In the genomic region with DNA sequence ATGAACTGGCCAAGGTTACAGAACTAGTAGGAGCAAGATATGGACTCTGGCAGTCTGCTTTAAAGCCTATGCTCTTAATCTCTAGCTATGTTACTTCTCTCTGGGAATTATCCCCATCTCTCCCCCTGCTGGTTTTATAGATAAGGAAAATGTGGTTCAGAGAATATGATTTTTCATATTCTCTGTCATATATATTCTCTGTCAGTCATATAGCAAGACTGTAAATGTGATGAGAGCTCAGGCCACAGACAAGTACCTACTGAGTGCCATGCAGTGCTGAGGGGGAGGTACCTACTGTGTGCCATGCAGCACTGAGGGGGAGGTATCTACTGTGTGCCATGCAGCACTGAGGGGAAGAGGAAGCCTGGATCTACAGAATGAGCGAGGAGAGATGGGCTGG, we compare ENCODE assay signal across 12 cellular contexts.
A peak's percentile ranks its signal among the peaks of the same experiment; 100 is the strongest.
DNase-seq lines count a peak whose midpoint lies in the region; ATAC-seq and TF ChIP-seq lines count a peak whose summit lies in the region.
"Had no signal": no experiment of that assay in that cellular context is flagged by ENCODE, and none has a peak within 500 bp of the region (broad histone marks: within the 10 kb centered on the region; RNA-seq: fewer than 3 reads in every experiment).

No MANE protein-coding gene starts in this region.

- H3K27ac ChIP-seq in H9 (ENCODE audit: insufficient read length, low read depth, low read length) (peak overlapping the region; percentile 99), esophagus squamous epithelium (no peak overlapping the region)

- no peak overlapping the region for H2AFZ ChIP-seq in H9 (ENCODE audit: low read length)

- H3K9me3 Mint-ChIP-seq in H9 (no peaks in the 10 kb centered on the region), osteocyte (ENCODE audit: unreplicated experiment) (no peaks in the 10 kb centered on the region)

- H3K14ac ChIP-seq in H9 (ENCODE audit: insufficient read depth, low read length): no peak overlapping the region

- H4K8ac ChIP-seq in H9 (replicated peaks; ENCODE audit: insufficient read length, low read depth, low read length): peak overlapping the region; percentile 58

- H4K5ac ChIP-seq in H9 (ENCODE audit: insufficient read length, low read depth, low read length): peak overlapping the region; percentile 16

- H4K20me1 ChIP-seq in H9 (ENCODE audit: control insufficient read depth, insufficient read depth, insufficient read length): no peaks in the 10 kb centered on the region

- H3K79me2 ChIP-seq in H9 (ENCODE audit: insufficient read depth, low read length): no peaks in the 10 kb centered on the region

- H3K27me3 ChIP-seq in H9 (ENCODE audit: insufficient read depth, low read length): no peaks in the 10 kb centered on the region
- H3K27me3 ChIP-seq in esophagus squamous epithelium: no peaks in the 10 kb centered on the region

- H3K23ac ChIP-seq in H9 (ENCODE audit: insufficient read length, low read depth, low read length): no peak overlapping the region

- no peak overlapping the region for H2BK15ac ChIP-seq in H9 (ENCODE audit: low read depth, low read length)

- H3K4me3 Mint-ChIP-seq in H9: peak overlapping the region; percentile 11 to 60; a peak in 2 of 5 replicates
- no peak overlapping the region for H3K4me3 Mint-ChIP-seq in osteocyte (ENCODE audit: unreplicated experiment)

- TF ChIP-seq POLR2A in esophagus squamous epithelium (IDR thresholded peaks at IDR 0.05): no peak

- no peaks in the 10 kb centered on the region for H3K36me3 ChIP-seq in esophagus squamous epithelium

- H2BK5ac ChIP-seq in H9 (ENCODE audit: insufficient read length, low read length): no peak overlapping the region

- H3K4me1 ChIP-seq in H9 (ENCODE audit: insufficient read depth, low read length): peaks cover 30% of the 10 kb centered on the region
- H3K4me1 ChIP-seq in esophagus squamous epithelium: peaks cover 0 to 21% (median 9%) of the 10 kb centered on the region in 3 donors

- TF ChIP-seq CTCF in H9 (conservative IDR thresholded peaks at IDR 0.05): no peak
- TF ChIP-seq CTCF in esophagus squamous epithelium (IDR thresholded peaks at IDR 0.05): peak in 5 of 6 experiments; percentile 6 to 29 (median 7)
- TF ChIP-seq CTCF in osteocyte (IDR thresholded peaks at IDR 0.05): peak; percentile 56

- H3K36me3 Mint-ChIP-seq in H9 (ENCODE audit: insufficient read depth in 1 of 3, low read depth in 3 of 3): no peaks in the 10 kb centered on the region; a peak in 1 of 7 replicates
- no peaks in the 10 kb centered on the region for H3K36me3 Mint-ChIP-seq in osteocyte (ENCODE audit: unreplicated experiment)

- no peaks in the 10 kb centered on the region for H3K9me3 ChIP-seq in H9 (ENCODE audit: control insufficient read depth, low read depth, low read length)
- H3K9me3 ChIP-seq in esophagus squamous epithelium: no peaks in the 10 kb centered on the region

- H3K23me2 ChIP-seq in H9 (ENCODE audit: insufficient read length, low read depth, low read length, poor library complexity, severe bottlenecking): peaks cover 4% of the 10 kb centered on the region

- no peak overlapping the region for H3K56ac ChIP-seq in H9 (ENCODE audit: insufficient read length, low read depth, low read length)

- H3K27ac Mint-ChIP-seq in H9: peak overlapping the region; percentile 79 to 96 (median 89); a peak in 3 of 7 replicates
- no peak overlapping the region for H3K27ac Mint-ChIP-seq in osteocyte (ENCODE audit: unreplicated experiment)

- peak overlapping the region; percentile 27 for H3K18ac ChIP-seq in H9 (ENCODE audit: insufficient read length, low read depth, low read length)

- no peaks in the 10 kb centered on the region for H3K27me3 Mint-ChIP-seq in H9 (ENCODE audit: low read depth)
- H3K27me3 Mint-ChIP-seq in osteocyte (ENCODE audit: unreplicated experiment): no peaks in the 10 kb centered on the region

- no peak overlapping the region for H3K4me3 ChIP-seq in esophagus squamous epithelium

- no peak overlapping the region for H2BK120ac ChIP-seq in H9 (ENCODE audit: low read depth, low read length, poor library complexity, severe bottlenecking)

- WGBS in H9 (ENCODE audit: extremely low coverage, insufficient read length, low lambda C conversion rate): no CpG with 5 or more reads among the region's 1 CpG
- 80 to 100% methylated on average over 1 of the region's 1 CpG for WGBS in esophagus squamous epithelium, 2 donors

- H3T11ph ChIP-seq in H9 (ENCODE audit: low read length): no peak overlapping the region

- H2BK12ac ChIP-seq in H9 (ENCODE audit: insufficient read length, low read depth, low read length): peak overlapping the region; percentile 40

- no peak for ATAC-seq in HG02884 (IDR thresholded peaks at IDR 0.05; ENCODE audit: unreplicated experiment)
- ATAC-seq in HG03354 (IDR thresholded peaks at IDR 0.05; ENCODE audit: poor library complexity, severe bottlenecking, unreplicated experiment): no peak
- ATAC-seq: activated naive CD4-positive, alpha-beta T cell treated with anti-CD3 and anti-CD28 coated beads, Interleukin-2, amount 50 U/mL, for 72 hours had no signal

- no peak for DNase-seq in H9
- DNase-seq in OCI-M1 (lab: John Stamatoyannopoulos, UW): peak; percentile 87
- no peak for DNase-seq in esophagus squamous epithelium (lab: John Stamatoyannopoulos, UW)
- DNase-seq in osteocyte (ENCODE audit: extremely low spot score, unreplicated experiment): no peak
- no peak for DNase-seq in NCI-H524 treated with DMSO at 0.1 percent for 48 hours (lab: John Stamatoyannopoulos, UW)
- no peak for DNase-seq in SK-N-DZ (ENCODE audit: low spot score)
- DNase-seq: activated CD4-positive, CD25-positive, alpha-beta regulatory T cell treated with anti-CD3 and anti-CD28 coated beads, Interleukin-2, amount 50 U/mL, for 72 hours; glutamatergic neuron; NCI-H69 had no signal

- no peaks in the 10 kb centered on the region for H3K79me1 ChIP-seq in H9 (ENCODE audit: insufficient read depth, low read depth, low read length, poor library complexity, severe bottlenecking)

- H2AK5ac ChIP-seq in H9 (ENCODE audit: insufficient read length, low read length): no peak overlapping the region

- H4K91ac ChIP-seq in H9 (ENCODE audit: insufficient read length, low read depth, low read length): peak overlapping the region; percentile 66

- no peak overlapping the region for H2BK20ac ChIP-seq in H9 (ENCODE audit: low read depth, low read length, poor library complexity, severe bottlenecking)

- H3K9ac ChIP-seq in H9 (ENCODE audit: extremely low read depth, insufficient read length, low read length): no peak overlapping the region

- H3K4me2 ChIP-seq in H9 (ENCODE audit: insufficient read depth, insufficient read length, low read length): peak overlapping the region; percentile 54

- intact Hi-C loops in esophagus squamous epithelium (cut with DNase I): no loop called here

- peaks cover 79 to 83% of the 10 kb centered on the region in 2 experiments for H3K4me1 Mint-ChIP-seq in H9
- H3K4me1 Mint-ChIP-seq in osteocyte (ENCODE audit: unreplicated experiment): peaks cover 15% of the 10 kb centered on the region

- no peak overlapping the region for H3K4ac ChIP-seq in H9 (ENCODE audit: low read depth, low read length)
